30 cellular contexts compared by ENCODE assay signal in genomic region chr5:17966636-17967402, GRCh38.
DNase-seq lines count a peak whose midpoint lies in the region; TF ChIP-seq lines count a peak whose summit lies in the region.
"Had no signal": no experiment of that assay in that cellular context is flagged by ENCODE, and none has a peak within 500 bp of the region (broad histone marks: within the 10 kb centered on the region; RNA-seq: fewer than 3 reads in every experiment).

No MANE protein-coding gene starts in this region.

- no peaks in the 10 kb centered on the region for H3K36me3 Mint-ChIP-seq in MCF 10A (ENCODE audit: insufficient read depth, unreplicated experiment)
- H3K36me3 Mint-ChIP-seq: CD8-positive, alpha-beta memory T cell; immature natural killer cell had no signal

- no peak for TF ChIP-seq POLR2A in breast epithelium (IDR thresholded peaks at IDR 0.05)

- no peaks in the 10 kb centered on the region for H3K4me1 Mint-ChIP-seq in MCF 10A (ENCODE audit: insufficient read depth, unreplicated experiment)
- H3K4me1 Mint-ChIP-seq: B cell; CD8-positive, alpha-beta memory T cell; immature natural killer cell; T-helper 17 cell had no signal

- no peak overlapping the region for H3K4me3 Mint-ChIP-seq in MCF 10A (ENCODE audit: unreplicated experiment)
- H3K4me3 Mint-ChIP-seq: activated CD8-positive, alpha-beta T cell treated with anti-CD3 and anti-CD28 coated beads for 36 hours; B cell; CD8-positive, alpha-beta memory T cell; immature natural killer cell; T-helper 17 cell had no signal

- DNase-seq in MCF 10A (ENCODE audit: unreplicated experiment) (peak; percentile 35), breast epithelium (ENCODE audit: low spot score in 2 of 2) (no peak), SHP77 (lab: John Stamatoyannopoulos, UW) (peak; percentile 39 to 72), iPS-NIHi11 (ENCODE audit: low spot score) (peak; percentile 10), ascending aorta (ENCODE audit: low spot score in 2 of 2) (no peak), NCI-H1048 (lab: John Stamatoyannopoulos, UW) (no peak), AG08396 (ENCODE audit: low spot score) (no peak)
- no peak for DNase-seq in activated CD8-positive, alpha-beta memory T cell treated with anti-CD3 and anti-CD28 coated beads, Interleukin-2, amount 50 U/mL, for 48 hours
- DNase-seq: activated CD4-positive, alpha-beta T cell treated with anti-CD3 and anti-CD28 coated beads for 1 hour; activated CD8-positive, alpha-beta T cell treated with anti-CD3 and anti-CD28 coated beads for 36 hours; CD8-positive, alpha-beta memory T cell; cortex of kidney; esophagus squamous epithelium; immature natural killer cell; KG1; left lung; MM.1S; NCI-H1694 treated with DMSO at 0.1 percent for 48 hours; NCI-H526 treated with DMSO at 0.1 percent for 48 hours; stimulated activated CD4-positive, alpha-beta T cell treated with anti-CD3 and anti-CD28 coated beads, Interleukin-4, amount 100 ng/mL, for 24 hours; stimulated activated naive CD4-positive, alpha-beta T cell treated with Interleukin-2 at 50 U/mL for 16 hours; T-helper 17 cell; testis; uterus had no signal

- CTCF ChIA-PET in MCF 10A (lab: Yijun Ruan, JAX): interaction anchor here (0.5 to 1.0 kb wide), 4 partner anchors 23 to 571 kb away, joined by 3 to 4 read pairs (median 4); no protein-coding TSS in a partner anchor

- BruUV-seq in MCF 10A (replicated peaks; lab: Mats Ljungman, UMichigan): no TSS peak

- TF ChIP-seq CTCF in MCF 10A (IDR thresholded peaks at IDR 0.05; ENCODE audit: unreplicated experiment) (no peak), breast epithelium (IDR thresholded peaks at IDR 0.05) (no peak), ascending aorta (IDR thresholded peaks at IDR 0.05) (no peak)

- H3K27me3 Mint-ChIP-seq in MCF 10A (ENCODE audit: insufficient read depth, unreplicated experiment): no peaks in the 10 kb centered on the region
- H3K27me3 Mint-ChIP-seq: activated CD8-positive, alpha-beta T cell treated with anti-CD3 and anti-CD28 coated beads for 36 hours; B cell; CD8-positive, alpha-beta memory T cell; progenitor cell of endocrine pancreas; T-helper 17 cell had no signal

- POLR2A ChIA-PET in MCF 10A (lab: Yijun Ruan, JAX): interaction anchor here (1.0 to 1.5 kb wide), 2 partner anchors 35 to 38 kb away, joined by 3 read pairs; no protein-coding TSS in a partner anchor

- H3K9me3 Mint-ChIP-seq in MCF 10A (ENCODE audit: unreplicated experiment): peaks cover 21% of the 10 kb centered on the region

- H3K4me3 ChIP-seq in breast epithelium (no peak overlapping the region), ascending aorta (no peak overlapping the region)
- H3K4me3 ChIP-seq: esophagus squamous epithelium, HAP-1, left lung, right lobe of liver, testis, uterus had no signal

- H3K4me1 ChIP-seq in breast epithelium (no peaks in the 10 kb centered on the region), ascending aorta (no peaks in the 10 kb centered on the region)
- H3K4me1 ChIP-seq: HAP-1, left lung, right lobe of liver, testis, uterus had no signal

- H3K9me3 ChIP-seq in breast epithelium (no peaks in the 10 kb centered on the region), ascending aorta (no peaks in the 10 kb centered on the region)
- H3K9me3 ChIP-seq: esophagus squamous epithelium, HAP-1, right lobe of liver, testis, uterus had no signal

- H3K27ac Mint-ChIP-seq in MCF 10A (ENCODE audit: low read depth, unreplicated experiment): no peak overlapping the region
- H3K27ac Mint-ChIP-seq: activated CD8-positive, alpha-beta T cell treated with anti-CD3 and anti-CD28 coated beads for 36 hours; activated naive CD4-positive, alpha-beta T cell treated with anti-CD3 and anti-CD28 coated beads, Interleukin-2, amount 50 U/mL, for 72 hours; activated T-helper 2 cell treated with anti-CD3 and anti-CD28 coated beads, Interferon-gamma antibody, Interleukin-2, Interleukin-4, amounts not matched to agents 10 μg/mL and 5 μg/mL and 100 μg/mL, durations not matched to agents 14 hours and 24 hours and 36 hours; B cell; CD8-positive, alpha-beta memory T cell; immature natural killer cell; progenitor cell of endocrine pancreas; T-helper 17 cell had no signal

- intact Hi-C loops in MCF 10A (cut with micrococcal nuclease): no loop called here
- intact Hi-C loops in breast epithelium (cut with DNase I; ENCODE audit: low total_unique reads): no loop called here
- intact Hi-C loops in ascending aorta (cut with DNase I): no loop called here

- H3K36me3 ChIP-seq in breast epithelium (no peaks in the 10 kb centered on the region), ascending aorta (no peaks in the 10 kb centered on the region)
- H3K36me3 ChIP-seq: esophagus squamous epithelium, HAP-1, left lung, right lobe of liver, uterus had no signal

- H3K27me3 ChIP-seq in breast epithelium (no peaks in the 10 kb centered on the region), ascending aorta (no peaks in the 10 kb centered on the region)
- H3K27me3 ChIP-seq: esophagus squamous epithelium, left lung, right lobe of liver, testis, uterus had no signal

- H3K27ac ChIP-seq in breast epithelium (no peak overlapping the region), ascending aorta (no peak overlapping the region)
- H3K27ac ChIP-seq: left lung, right lobe of liver, testis, uterus had no signal

Comparison
In these comparisons a context has a peak if more than half of its experiments do, and no peak if none do; other contexts are left out.
1. DNase-seq: peak in MCF 10A (single experiment), SHP77 (2 of 2) and iPS-NIHi11 (single experiment); none in breast epithelium (0 of 2), ascending aorta (0 of 2), activated CD8-positive, alpha-beta memory T cell treated with anti-CD3 and anti-CD28 coated beads, Interleukin-2, amount 50 U/mL, for 48 hours (single experiment), NCI-H1048 (single experiment) and AG08396 (single experiment).